1 cellular context compared by ENCODE assay signal in the genomic region with DNA sequence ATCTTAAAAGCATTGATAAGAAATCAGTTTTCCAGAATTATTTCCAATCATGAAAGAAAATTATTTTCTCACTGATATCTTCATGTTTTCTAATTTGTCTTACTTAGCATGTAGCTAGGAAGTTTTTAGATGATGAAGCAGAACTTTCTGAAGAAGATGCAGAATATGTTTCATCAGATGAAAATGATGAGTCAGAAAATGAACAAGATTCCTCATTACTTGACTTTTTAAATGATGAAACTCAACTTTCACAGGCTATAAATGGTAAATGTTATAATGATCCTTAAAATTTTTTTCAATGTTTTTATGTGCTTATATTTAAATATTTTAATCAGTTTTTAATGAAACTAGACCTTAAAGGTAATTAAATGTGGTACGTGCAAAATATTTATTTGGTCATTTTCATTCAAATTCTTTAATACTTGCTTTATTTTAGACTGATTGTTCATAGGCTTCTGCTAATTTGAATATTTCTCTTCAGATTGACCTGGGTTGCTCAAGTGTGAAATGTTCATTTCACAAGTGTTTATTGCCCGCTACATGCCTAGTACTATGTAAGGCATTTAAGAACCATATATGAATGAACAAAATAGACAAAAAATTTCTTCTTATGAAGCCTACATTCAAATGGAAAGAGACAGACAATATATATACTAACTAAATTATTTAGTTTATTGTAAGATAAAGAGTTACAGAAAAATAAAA.
TF ChIP-seq lines count a peak whose summit lies in the region.

No MANE protein-coding gene starts in this region.

TF ChIP-seq in K562, 482 proteins besides CTCF, POLR2A, EP300 and RAD21:
- peak; percentile 54; the same call in 1 of the 2 replicates for TF ChIP-seq ZNF316 (IDR thresholded peaks at IDR 0.05)
- no peak for TF ChIP-seq SETDB1 (IDR thresholded peaks at IDR 0.05; ENCODE audit: low read length)
